ENCODE assay signal across 20 cellular contexts in genomic region chr3:188396251-188396650, GRCh38.
A peak's percentile ranks its signal among the peaks of the same experiment; 100 is the strongest.
DNase-seq lines count a peak whose midpoint lies in the region; ATAC-seq and TF ChIP-seq lines count a peak whose summit lies in the region.
"Had no signal": no experiment of that assay in that cellular context is flagged by ENCODE, and none has a peak within 500 bp of the region (broad histone marks: within the 10 kb centered on the region; RNA-seq: fewer than 3 reads in every experiment).

No MANE protein-coding gene starts in this region.

- in situ Hi-C loops in mammary epithelial cell (cut with MboI; ENCODE audit: low sequenced_read_pairs in 2 of 2) (loop anchor here in 1 of 2 donors (25.0 kb wide), 1 partner anchor 659 kb away; the partner anchor contains the start of gene BCL6), gastrocnemius medialis (cut with MboI; ENCODE audit: low sequenced_read_pairs in 4 of 4) (no loop called here)

- TF ChIP-seq POLR2A in gastrocnemius medialis (IDR thresholded peaks at IDR 0.05): no peak

- no peak for ATAC-seq in gastrocnemius medialis
- no peak for ATAC-seq in activated CD8-positive, alpha-beta memory T cell treated with anti-CD3 and anti-CD28 coated beads, Interleukin-2, amount 10 ng/mL, durations not matched to agents 7 days and 5 days
- ATAC-seq: A549 had no signal

- H4K20me1 ChIP-seq in mammary epithelial cell (ENCODE audit: insufficient read depth, low read length) (no peaks in the 10 kb centered on the region), OCI-LY3 (ENCODE audit: insufficient read depth, low read length) (no peaks in the 10 kb centered on the region), SK-N-SH (ENCODE audit: insufficient read depth) (no peaks in the 10 kb centered on the region)

- no peaks in the 10 kb centered on the region for H3K27me3 Mint-ChIP-seq in MCF 10A (ENCODE audit: insufficient read depth, unreplicated experiment)
- H3K27me3 Mint-ChIP-seq in activated CD8-positive, alpha-beta memory T cell treated with anti-CD3 and anti-CD28 coated beads, Interleukin-2, amount 10 ng/mL, durations not matched to agents 7 days and 5 days: peaks cover 2% of the 10 kb centered on the region

- no peaks in the 10 kb centered on the region for H3K9me2 ChIP-seq in SK-N-SH

- no peak overlapping the region for H3K4me3 ChIP-seq in mammary epithelial cell (replicated peaks in 1 of 3; ENCODE audit: insufficient read depth in 1 of 3, low read depth in 2 of 3, low read length in 3 of 3)
- H3K4me3 ChIP-seq in OCI-LY3 (ENCODE audit: low read length): peak overlapping the region; percentile 67
- H3K4me3 ChIP-seq in gastrocnemius medialis: no peak overlapping the region
- no peak overlapping the region for H3K4me3 ChIP-seq in SK-N-SH (ENCODE audit: low read depth in 2 of 2, low read length in 1 of 2)
- H3K4me3 ChIP-seq: A549, breast epithelium, HAP-1, lung had no signal

- no peaks in the 10 kb centered on the region for H3K9me3 Mint-ChIP-seq in MCF 10A (ENCODE audit: unreplicated experiment)
- H3K9me3 Mint-ChIP-seq in activated CD8-positive, alpha-beta memory T cell treated with anti-CD3 and anti-CD28 coated beads, Interleukin-2, amount 10 ng/mL, durations not matched to agents 7 days and 5 days (ENCODE audit: low read depth): no peaks in the 10 kb centered on the region
- H3K9me3 Mint-ChIP-seq: activated T-helper 2 cell treated with anti-CD3 and anti-CD28 coated beads, Interferon-gamma antibody, Interleukin-2, Interleukin-4, amounts not matched to agents 10 μg/mL and 5 μg/mL and 100 μg/mL, durations not matched to agents 14 hours and 24 hours and 36 hours had no signal

- 70% methylated on average over 2 of the region's 2 CpGs for WGBS in mammary epithelial cell (ENCODE audit: low coverage, missing lambda C conversion rate)
- 59% methylated on average over 2 of the region's 2 CpGs for WGBS in SK-N-SH (ENCODE audit: low lambda C conversion rate)

- intact Hi-C loops in mammary epithelial cell (cut with micrococcal nuclease) (no loop called here), MCF 10A (cut with micrococcal nuclease) (no loop called here), gastrocnemius medialis (cut with DNase I; ENCODE audit: low total_unique reads) (no loop called here)

- no peak overlapping the region for H2AFZ ChIP-seq in mammary epithelial cell (ENCODE audit: low read depth, low read length)
- peak overlapping the region; percentile 5; the same call in 1 of the 2 replicates for H2AFZ ChIP-seq in OCI-LY3 (ENCODE audit: low read depth, low read length)
- no peak overlapping the region for H2AFZ ChIP-seq in SK-N-SH (ENCODE audit: low read depth)

- BruUV-seq in mammary epithelial cell (replicated peaks; lab: Mats Ljungman, UMichigan) (no TSS peak), MCF 10A (replicated peaks; lab: Mats Ljungman, UMichigan) (no TSS peak)

- H3K27me3 ChIP-seq in mammary epithelial cell (ENCODE audit: insufficient read depth, low read length) (no peaks in the 10 kb centered on the region), OCI-LY3 (ENCODE audit: low read depth, low read length) (no peaks in the 10 kb centered on the region), gastrocnemius medialis (no peaks in the 10 kb centered on the region), SK-N-SH (ENCODE audit: insufficient read depth) (no peaks in the 10 kb centered on the region)
- H3K27me3 ChIP-seq: breast epithelium had no signal

- H3K9me3 ChIP-seq in mammary epithelial cell (replicated peaks; ENCODE audit: insufficient read depth, low read length) (no peaks in the 10 kb centered on the region), OCI-LY3 (ENCODE audit: insufficient read depth, low read length) (no peaks in the 10 kb centered on the region), gastrocnemius medialis (no peaks in the 10 kb centered on the region), SK-N-SH (no peaks in the 10 kb centered on the region)
- H3K9me3 ChIP-seq: A549, breast epithelium, HAP-1 had no signal

- TF ChIP-seq CTCF in mammary epithelial cell (conservative IDR thresholded peaks at IDR 0.05 in 1 of 2, IDR thresholded peaks at IDR 0.05 in 1 of 2; ENCODE audit: extremely low read depth in 1 of 2, insufficient read depth in 1 of 2, low read depth in 1 of 2, low read length in 2 of 2) (no peak), MCF 10A (IDR thresholded peaks at IDR 0.05; ENCODE audit: unreplicated experiment) (no peak), OCI-LY3 (IDR thresholded peaks at IDR 0.05; ENCODE audit: low read depth, low read length) (no peak), gastrocnemius medialis (IDR thresholded peaks at IDR 0.05 in 4 of 5, conservative IDR thresholded peaks at IDR 0.05 in 1 of 5) (no peak), SK-N-SH (IDR thresholded peaks at IDR 0.05) (no peak)

- H3K27ac Mint-ChIP-seq in MCF 10A (ENCODE audit: low read depth, unreplicated experiment): no peak overlapping the region
- H3K27ac Mint-ChIP-seq in activated CD8-positive, alpha-beta memory T cell treated with anti-CD3 and anti-CD28 coated beads, Interleukin-2, amount 10 ng/mL, durations not matched to agents 7 days and 5 days: no peak overlapping the region
- H3K27ac Mint-ChIP-seq: activated T-helper 2 cell treated with anti-CD3 and anti-CD28 coated beads, Interferon-gamma antibody, Interleukin-2, Interleukin-4, amounts not matched to agents 10 μg/mL and 5 μg/mL and 100 μg/mL, durations not matched to agents 14 hours and 24 hours and 36 hours had no signal

- no peak overlapping the region for H3K9ac ChIP-seq in mammary epithelial cell (ENCODE audit: insufficient read depth, low read length)
- peak overlapping the region; percentile 81 for H3K9ac ChIP-seq in OCI-LY3 (ENCODE audit: low read length)
- H3K9ac ChIP-seq in SK-N-SH: no peak overlapping the region

- no peaks in the 10 kb centered on the region for H3F3A ChIP-seq in SK-N-SH (replicated peaks; ENCODE audit: insufficient read depth)

- H3K36me3 ChIP-seq in mammary epithelial cell (ENCODE audit: insufficient read depth, low read length) (no peaks in the 10 kb centered on the region), OCI-LY3 (replicated peaks; ENCODE audit: low read depth, low read length) (no peaks in the 10 kb centered on the region), gastrocnemius medialis (no peaks in the 10 kb centered on the region), SK-N-SH (replicated peaks in 1 of 2; ENCODE audit: control insufficient read depth in 1 of 2, insufficient read depth in 2 of 2, low read length in 1 of 2) (no peaks in the 10 kb centered on the region)
- H3K36me3 ChIP-seq: breast epithelium, HAP-1 had no signal

- POLR2A ChIA-PET in MCF 10A (lab: Yijun Ruan, JAX): interaction anchor here (0.7 to 1.7 kb wide), 3 partner anchors 18 to 204 kb away, joined by 3 to 4 read pairs (median 3); no protein-coding TSS in a partner anchor
- POLR2A ChIA-PET in SK-N-SH (lab: Yijun Ruan, JAX): no interaction called here

- no peaks in the 10 kb centered on the region for H3K4me1 Mint-ChIP-seq in MCF 10A (ENCODE audit: insufficient read depth, unreplicated experiment)
- H3K4me1 Mint-ChIP-seq in activated CD8-positive, alpha-beta memory T cell treated with anti-CD3 and anti-CD28 coated beads, Interleukin-2, amount 10 ng/mL, durations not matched to agents 7 days and 5 days: peaks cover 40% of the 10 kb centered on the region

- CTCF ChIA-PET in mammary epithelial cell (lab: Charles Lee; ENCODE audit: low non-redundant PET): interaction anchor here (0.7 kb wide), 1 partner anchor 101 kb away, joined by 4 read pairs; no protein-coding TSS in a partner anchor
- CTCF ChIA-PET in MCF 10A (lab: Yijun Ruan, JAX): no interaction called here
- CTCF ChIA-PET in activated CD8-positive, alpha-beta memory T cell treated with anti-CD3 and anti-CD28 coated beads, Interleukin-2, amount 10 ng/mL, durations not matched to agents 7 days and 5 days (lab: Charles Lee): no interaction called here
- CTCF ChIA-PET in SK-N-SH (lab: Yijun Ruan, JAX): no interaction called here

- H3K36me3 Mint-ChIP-seq in MCF 10A (ENCODE audit: insufficient read depth, unreplicated experiment): peaks cover 7% of the 10 kb centered on the region
- H3K36me3 Mint-ChIP-seq in activated CD8-positive, alpha-beta memory T cell treated with anti-CD3 and anti-CD28 coated beads, Interleukin-2, amount 10 ng/mL, durations not matched to agents 7 days and 5 days: peaks cover 2% of the 10 kb centered on the region

- no peak for TF ChIP-seq RAD21 in SK-N-SH (IDR thresholded peaks at IDR 0.05; ENCODE audit: low read length)

- DNase-seq in mammary epithelial cell: peak; percentile 41
- no peak for DNase-seq in MCF 10A (ENCODE audit: unreplicated experiment)
- DNase-seq in epithelial cell of prostate (ENCODE audit: low read depth, low spot score): peak; percentile 27
- DNase-seq in gastrocnemius medialis: no peak
- no peak for DNase-seq in activated CD8-positive, alpha-beta memory T cell treated with anti-CD3 and anti-CD28 coated beads, Interleukin-2, amount 10 ng/mL, durations not matched to agents 7 days and 5 days
- no peak for DNase-seq in NCI-H345 treated with DMSO at 0.1 percent for 48 hours (lab: John Stamatoyannopoulos, UW; ENCODE audit: unreplicated experiment)
- no peak for DNase-seq in SK-N-SH
- DNase-seq: activated CD4-positive, alpha-beta T cell treated with anti-CD3 and anti-CD28 coated beads, Interleukin-2, amount 50 U/mL, for 1 hour; activated CD8-positive, alpha-beta memory T cell treated with anti-CD3 and anti-CD28 coated beads, Interleukin-2, amount 50 U/mL, for 4 hours; NCI-H1048; NCI-H2029 treated with DMSO at 0.1 percent for 48 hours; NCI-H526; SIG-M5; stimulated activated CD8-positive, alpha-beta memory T cell treated with anti-CD3 and anti-CD28 coated beads, Interleukin-4, amount 100 ng/mL, for 48 hours had no signal

- H3K79me2 ChIP-seq in mammary epithelial cell (ENCODE audit: insufficient read depth, low read length) (peaks cover 38% of the 10 kb centered on the region), OCI-LY3 (ENCODE audit: low read length) (peaks cover 24% of the 10 kb centered on the region), SK-N-SH (ENCODE audit: insufficient read depth) (peaks cover 82% of the 10 kb centered on the region)

- no peak for TF ChIP-seq EP300 in SK-N-SH (IDR thresholded peaks at IDR 0.05; ENCODE audit: borderline replicate concordance in 1 of 2, low read depth in 1 of 2, low read length in 1 of 2)

- H3K4me1 ChIP-seq in mammary epithelial cell (ENCODE audit: insufficient read depth, low read length) (peaks cover 13% of the 10 kb centered on the region), OCI-LY3 (ENCODE audit: low read length) (peaks cover 99% of the 10 kb centered on the region), gastrocnemius medialis (peaks cover 35 to 43% of the 10 kb centered on the region in 2 donors), SK-N-SH (ENCODE audit: control insufficient read depth in 1 of 2, insufficient read depth in 2 of 2, low read depth in 1 of 2, low read length in 1 of 2) (peaks cover 0 to 9% of the 10 kb centered on the region in 2 experiments; a peak in 1 of 4 replicates)
- H3K4me1 ChIP-seq: HAP-1 had no signal

- dilution Hi-C loops in mammary epithelial cell (cut with HindIII; ENCODE audit: low sequenced_read_pairs): no loop called here

- H3K27ac ChIP-seq in mammary epithelial cell (ENCODE audit: insufficient read depth, low read depth, low read length) (no peak overlapping the region), OCI-LY3 (ENCODE audit: low read length) (peak overlapping the region; percentile 98), epithelial cell of prostate (peak overlapping the region; percentile 10), gastrocnemius medialis (peak overlapping the region; percentile 71 to 82 (median 75)), SK-N-SH (ENCODE audit: low read depth in 2 of 2, low read length in 1 of 2) (no peak overlapping the region)
- H3K27ac ChIP-seq: A549 had no signal

- no peak overlapping the region for H3K4me3 Mint-ChIP-seq in MCF 10A (ENCODE audit: unreplicated experiment)
- H3K4me3 Mint-ChIP-seq in activated CD8-positive, alpha-beta memory T cell treated with anti-CD3 and anti-CD28 coated beads, Interleukin-2, amount 10 ng/mL, durations not matched to agents 7 days and 5 days: no peak overlapping the region

- H3K4me2 ChIP-seq in mammary epithelial cell (ENCODE audit: insufficient read depth, low read depth, low read length) (peak overlapping the region; percentile 13), OCI-LY3 (ENCODE audit: low read length) (peak overlapping the region; percentile 84), SK-N-SH (no peak overlapping the region)
- H3K4me2 ChIP-seq: A549 had no signal

Comparison
In these comparisons a context has a peak if more than half of its experiments do, and no peak if none do; other contexts are left out.
1. DNase-seq: peak in mammary epithelial cell (single experiment) and epithelial cell of prostate (single experiment); none in MCF 10A (single experiment), gastrocnemius medialis (0 of 2), activated CD8-positive, alpha-beta memory T cell treated with anti-CD3 and anti-CD28 coated beads, Interleukin-2, amount 10 ng/mL, durations not matched to agents 7 days and 5 days (single experiment), NCI-H345 treated with DMSO at 0.1 percent for 48 hours (single experiment) and SK-N-SH (single experiment).
2. H3K27ac ChIP-seq: peak in OCI-LY3 (single experiment), epithelial cell of prostate (single experiment) and gastrocnemius medialis (4 of 4); none in mammary epithelial cell (single experiment) and SK-N-SH (0 of 2).